In genomic region chr2:232365621-232366321, GRCh38 we compare ENCODE assay signal across 9 cellular contexts. TPM values are rescaled to one million over a fixed set of nuclear protein-coding genes. Genes with fewer than 3 reads are reported as not detected.
DNase-seq lines count a peak whose midpoint lies in the region; TF ChIP-seq lines count a peak whose summit lies in the region.
"Had no signal": no experiment of that assay in that cellular context is flagged by ENCODE, and none has a peak within 500 bp of the region (broad histone marks: within the 10 kb centered on the region; RNA-seq: fewer than 3 reads in every experiment).

No MANE protein-coding gene starts in this region.

- no peak overlapping the region for H3K27ac ChIP-seq in substantia nigra (ENCODE audit: low read depth, low read length, poor library complexity, severe bottlenecking)

- CTCF ChIA-PET in activated CD4-positive, alpha-beta T cell treated with anti-CD3 and anti-CD28 coated beads, Interleukin-2, amount 10 ng/mL, durations not matched to agents 7 days and 5 days (lab: Charles Lee) = interaction anchor here (0.9 to 1.7 kb wide), 4 partner anchors 8 to 21 kb away, joined by 3 to 5 read pairs (median 4); partner anchors contain the start of gene ALPP

- TF ChIP-seq CTCF in choroid plexus epithelial cell (conservative IDR thresholded peaks at IDR 0.05; ENCODE audit: low read depth, low read length) (peak; percentile 58), nephron progenitor cell (IDR thresholded peaks at IDR 0.05) (peak; percentile 52)

- no peaks in the 10 kb centered on the region for H3K9me3 Mint-ChIP-seq in activated CD4-positive, alpha-beta T cell treated with anti-CD3 and anti-CD28 coated beads, Interleukin-2, amount 10 ng/mL, durations not matched to agents 7 days and 5 days
- H3K9me3 Mint-ChIP-seq in nephron progenitor cell = peaks cover 11% of the 10 kb centered on the region
- H3K9me3 Mint-ChIP-seq: activated naive CD4-positive, alpha-beta T cell treated with anti-CD3 and anti-CD28 coated beads, Interleukin-2, amount 50 U/mL, for 24 hours had no signal

- POLR2A ChIA-PET in activated CD4-positive, alpha-beta T cell treated with anti-CD3 and anti-CD28 coated beads, Interleukin-2, amount 10 ng/mL, durations not matched to agents 7 days and 5 days (lab: Charles Lee) = no interaction called here

- DNase-seq in activated CD4-positive, alpha-beta T cell treated with anti-CD3 and anti-CD28 coated beads, Interleukin-2, amount 10 ng/mL, durations not matched to agents 7 days and 5 days = peak; percentile 21
- DNase-seq in activated CD4-positive, alpha-beta T cell treated with anti-CD3 and anti-CD28 coated beads for 1 hour = no peak
- DNase-seq in NCI-H2196 treated with DMSO at 0.1 percent for 48 hours (lab: John Stamatoyannopoulos, UW; ENCODE audit: unreplicated experiment) = peak; percentile 18
- DNase-seq in choroid plexus epithelial cell (ENCODE audit: low read depth) = peak; percentile 53
- peak; percentile 61 for DNase-seq in nephron progenitor cell
- no peak for DNase-seq in cerebellar nuclear complex (lab: John Stamatoyannopoulos, UW)
- no peak for DNase-seq in medulla oblongata (ENCODE audit: extremely low spot score)
- DNase-seq in substantia nigra (lab: John Stamatoyannopoulos, UW) = no peak

- no peak overlapping the region for H3K4me3 Mint-ChIP-seq in activated CD4-positive, alpha-beta T cell treated with anti-CD3 and anti-CD28 coated beads, Interleukin-2, amount 10 ng/mL, durations not matched to agents 7 days and 5 days
- H3K4me3 Mint-ChIP-seq in nephron progenitor cell = no peak overlapping the region
- H3K4me3 Mint-ChIP-seq: activated naive CD4-positive, alpha-beta T cell treated with anti-CD3 and anti-CD28 coated beads, Interleukin-2, amount 50 U/mL, for 24 hours had no signal

- no peak overlapping the region for H3K4me3 ChIP-seq in choroid plexus epithelial cell (ENCODE audit: low read depth, low read length)

- H3K4me1 Mint-ChIP-seq in activated CD4-positive, alpha-beta T cell treated with anti-CD3 and anti-CD28 coated beads, Interleukin-2, amount 10 ng/mL, durations not matched to agents 7 days and 5 days = peaks cover 37% of the 10 kb centered on the region
- H3K4me1 Mint-ChIP-seq in nephron progenitor cell = peaks cover 19% of the 10 kb centered on the region

- no peaks in the 10 kb centered on the region for H3K36me3 Mint-ChIP-seq in activated CD4-positive, alpha-beta T cell treated with anti-CD3 and anti-CD28 coated beads, Interleukin-2, amount 10 ng/mL, durations not matched to agents 7 days and 5 days (ENCODE audit: low read depth)
- H3K36me3 Mint-ChIP-seq in nephron progenitor cell (ENCODE audit: low read depth) = no peaks in the 10 kb centered on the region
- H3K36me3 Mint-ChIP-seq: activated naive CD4-positive, alpha-beta T cell treated with anti-CD3 and anti-CD28 coated beads, Interleukin-2, amount 50 U/mL, for 24 hours had no signal

- H3K27ac Mint-ChIP-seq in activated CD4-positive, alpha-beta T cell treated with anti-CD3 and anti-CD28 coated beads, Interleukin-2, amount 10 ng/mL, durations not matched to agents 7 days and 5 days = peak overlapping the region; percentile 4
- H3K27ac Mint-ChIP-seq in nephron progenitor cell = no peak overlapping the region
- H3K27ac Mint-ChIP-seq: activated naive CD4-positive, alpha-beta T cell treated with anti-CD3 and anti-CD28 coated beads, Interleukin-2, amount 50 U/mL, for 24 hours had no signal

- H3K27me3 Mint-ChIP-seq in activated CD4-positive, alpha-beta T cell treated with anti-CD3 and anti-CD28 coated beads, Interleukin-2, amount 10 ng/mL, durations not matched to agents 7 days and 5 days = no peaks in the 10 kb centered on the region
- peaks cover 20% of the 10 kb centered on the region for H3K27me3 Mint-ChIP-seq in nephron progenitor cell (ENCODE audit: low read depth, poor library complexity)
- H3K27me3 Mint-ChIP-seq: activated naive CD4-positive, alpha-beta T cell treated with anti-CD3 and anti-CD28 coated beads, Interleukin-2, amount 50 U/mL, for 24 hours had no signal

RNA-seq across cellular contexts. Expression of gene ALPP, which starts 12.8 kb away (rescaled TPM):
- total RNA-seq in activated CD4-positive, alpha-beta T cell treated with anti-CD3 and anti-CD28 coated beads, Interleukin-2, amount 10 ng/mL, durations not matched to agents 7 days and 5 days = not detected

RNA-seq across cellular contexts. Expression of gene ALPG, which starts 40.9 kb away (rescaled TPM):
- not detected for total RNA-seq in activated CD4-positive, alpha-beta T cell treated with anti-CD3 and anti-CD28 coated beads, Interleukin-2, amount 10 ng/mL, durations not matched to agents 7 days and 5 days

Comparison
In these comparisons a context has a peak if more than half of its experiments do, and no peak if none do; other contexts are left out.
1. DNase-seq: peak in activated CD4-positive, alpha-beta T cell treated with anti-CD3 and anti-CD28 coated beads, Interleukin-2, amount 10 ng/mL, durations not matched to agents 7 days and 5 days (single experiment), NCI-H2196 treated with DMSO at 0.1 percent for 48 hours (single experiment), choroid plexus epithelial cell (single experiment) and nephron progenitor cell (single experiment); none in activated CD4-positive, alpha-beta T cell treated with anti-CD3 and anti-CD28 coated beads for 1 hour (single experiment), cerebellar nuclear complex (0 of 2), medulla oblongata (single experiment) and substantia nigra (0 of 49).